Comparison of ENCODE assay signal across 8 cellular contexts in the genomic region with DNA sequence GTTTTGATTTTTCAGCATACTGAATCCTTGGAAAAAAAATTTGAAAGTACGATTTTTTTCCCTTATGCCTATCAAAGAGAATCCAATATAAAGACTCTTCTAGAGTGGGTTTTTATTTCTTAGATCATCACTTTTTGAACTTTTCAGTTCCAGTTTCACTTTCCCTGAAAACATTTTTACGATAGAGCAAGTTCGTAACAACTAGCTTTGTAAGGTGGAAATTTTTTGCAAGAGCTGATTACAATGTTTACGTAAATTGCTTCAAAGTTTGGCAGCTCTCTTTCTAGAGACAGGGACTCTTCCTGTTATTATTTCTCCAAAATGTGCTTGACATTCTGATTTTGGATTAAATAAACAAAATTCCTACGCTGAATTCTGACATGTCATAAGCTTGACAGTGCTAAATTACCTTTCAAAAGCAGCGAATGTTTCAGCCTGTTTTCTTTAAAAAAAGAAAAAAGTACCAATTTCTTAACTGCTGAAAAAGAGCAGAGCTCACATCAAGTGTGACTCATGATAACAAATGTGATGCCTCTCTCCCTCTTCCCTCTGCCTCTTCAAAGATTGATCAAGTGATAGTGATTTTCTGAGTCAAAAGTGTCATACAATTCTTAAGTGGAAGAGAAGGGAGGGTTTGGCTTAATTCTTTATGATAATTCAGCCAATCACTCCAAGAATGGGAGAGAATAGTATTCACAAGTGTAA.
DNase-seq lines count a peak whose midpoint lies in the region; ATAC-seq, FAIRE-seq and TF ChIP-seq lines count a peak whose summit lies in the region.

No MANE protein-coding gene starts in this region.

- peak; percentile 26 for FAIRE-seq in endometrium (lab: Jason Lieb, UNC)

- no peaks in the 10 kb centered on the region for H3K4me1 ChIP-seq in CD8-positive, alpha-beta T cell (ENCODE audit: insufficient read depth, low read length)
- H3K4me1 ChIP-seq in parathyroid adenoma = peaks cover 41% of the 10 kb centered on the region

- no peaks in the 10 kb centered on the region for H3K36me3 Mint-ChIP-seq in CD8-positive, alpha-beta T cell
- no peaks in the 10 kb centered on the region for H3K36me3 Mint-ChIP-seq in Calu3 (ENCODE audit: insufficient read depth, unreplicated experiment)

- H3K9ac ChIP-seq in parathyroid adenoma = peak overlapping the region; percentile 56

- peaks cover 7% of the 10 kb centered on the region for H3K4me1 Mint-ChIP-seq in CD8-positive, alpha-beta T cell (ENCODE audit: low read depth)
- no peaks in the 10 kb centered on the region for H3K4me1 Mint-ChIP-seq in Calu3 (ENCODE audit: low read depth, unreplicated experiment)

- no peak overlapping the region for H3K27ac ChIP-seq in CD8-positive, alpha-beta T cell (ENCODE audit: low read depth, low read length)
- peak overlapping the region; percentile 98 for H3K27ac ChIP-seq in parathyroid adenoma

- peak overlapping the region; percentile 40 for H3K4me3 Mint-ChIP-seq in CD8-positive, alpha-beta T cell
- H3K4me3 Mint-ChIP-seq in Calu3 (ENCODE audit: low read depth, unreplicated experiment) = no peak overlapping the region

- ATAC-seq in CD8-positive, alpha-beta T cell = no peak

- DNase-seq in CD8-positive, alpha-beta T cell = no peak
- DNase-seq in MV-4-11 (lab: John Stamatoyannopoulos, UW) (peak; percentile 1), HUDEP-2 (lab: John Stamatoyannopoulos, UW; ENCODE audit: unreplicated experiment in 76 of 76) (no peak), GM10248 (ENCODE audit: extremely low spot score) (no peak), Calu3 (no peak), NCI-H526 (lab: John Stamatoyannopoulos, UW) (no peak)

- H2AFZ ChIP-seq in parathyroid adenoma = peak overlapping the region; percentile 70

- no peaks in the 10 kb centered on the region for H3K79me2 ChIP-seq in parathyroid adenoma

- no peak for TF ChIP-seq CTCF in CD8-positive, alpha-beta T cell (IDR thresholded peaks at IDR 0.05)
- TF ChIP-seq CTCF in parathyroid adenoma (IDR thresholded peaks at IDR 0.05) (no peak), GM10248 (IDR thresholded peaks at IDR 0.05; ENCODE audit: control extremely low read depth, extremely low read depth, low read depth, missing control alignments) (no peak), Calu3 (IDR thresholded peaks at IDR 0.05; ENCODE audit: unreplicated experiment) (no peak)

- no peaks in the 10 kb centered on the region for H3K9me3 ChIP-seq in CD8-positive, alpha-beta T cell (ENCODE audit: low read length)
- no peaks in the 10 kb centered on the region for H3K9me3 ChIP-seq in parathyroid adenoma (ENCODE audit: control insufficient read depth, low read length)

- intact Hi-C loops in CD8-positive, alpha-beta T cell (cut with DNase I, micrococcal nuclease) = no loop called here
- intact Hi-C loops in Calu3 (cut with micrococcal nuclease; ENCODE audit: unreplicated experiment) = no loop called here

- H3K27ac Mint-ChIP-seq in CD8-positive, alpha-beta T cell = peak overlapping the region; percentile 20
- H3K27ac Mint-ChIP-seq in Calu3 (ENCODE audit: unreplicated experiment) = no peak overlapping the region

- no TSS peak for BruUV-seq in Calu3 (replicated peaks; lab: Mats Ljungman, UMichigan)

- no peak overlapping the region for H3K4me3 ChIP-seq in CD8-positive, alpha-beta T cell (ENCODE audit: low read depth, low read length)
- H3K4me3 ChIP-seq in parathyroid adenoma (ENCODE audit: low read depth, low read length) = peak overlapping the region; percentile 71

- H3K27me3 ChIP-seq in CD8-positive, alpha-beta T cell (ENCODE audit: insufficient read depth, low read length) = no peaks in the 10 kb centered on the region
- H3K27me3 ChIP-seq in parathyroid adenoma (ENCODE audit: control insufficient read depth, insufficient read depth, low read length) = no peaks in the 10 kb centered on the region

- POLR2A ChIA-PET in CD8-positive, alpha-beta T cell (lab: Charles Lee) = no interaction called here
- POLR2A ChIA-PET in GM10248 (lab: Yijun Ruan, JAX) = interaction anchor here (0.6 kb wide), 1 partner anchor 58 kb away, joined by 5 read pairs; no protein-coding TSS in a partner anchor

- H3K27me3 Mint-ChIP-seq in CD8-positive, alpha-beta T cell (ENCODE audit: low read depth) = no peaks in the 10 kb centered on the region
- H3K27me3 Mint-ChIP-seq in Calu3 (ENCODE audit: unreplicated experiment) = no peaks in the 10 kb centered on the region

- CTCF ChIA-PET in CD8-positive, alpha-beta T cell (lab: Charles Lee) = no interaction called here
- CTCF ChIA-PET in GM10248 (lab: Yijun Ruan, JAX) (interaction anchor here (1.6 kb wide), 1 partner anchor 9 kb away, joined by 4 read pairs; no protein-coding TSS in a partner anchor), Calu3 (lab: Charles Lee) (no interaction called here)

- H3K4me2 ChIP-seq in parathyroid adenoma (ENCODE audit: low read length) = peak overlapping the region; percentile 87

- H3K36me3 ChIP-seq in CD8-positive, alpha-beta T cell (ENCODE audit: insufficient read depth, low read length) = no peaks in the 10 kb centered on the region
- no peaks in the 10 kb centered on the region for H3K36me3 ChIP-seq in parathyroid adenoma (ENCODE audit: control insufficient read depth, insufficient read depth, low read length)

- H3K9me3 Mint-ChIP-seq in CD8-positive, alpha-beta T cell = no peaks in the 10 kb centered on the region
- peaks cover 7% of the 10 kb centered on the region for H3K9me3 Mint-ChIP-seq in Calu3 (ENCODE audit: low read depth, unreplicated experiment)
